In genomic region chr15:41512512-41513281, GRCh38 we compare ENCODE assay signal across 1 cellular context.
TF ChIP-seq lines count a peak whose summit lies in the region.

No MANE protein-coding gene starts in this region.

TF ChIP-seq in HCT116, 20 proteins besides CTCF, POLR2A, EP300 and RAD21:
- no peak for TF ChIP-seq EGR1 (IDR thresholded peaks at IDR 0.05; ENCODE audit: low read depth)
- no peak for TF ChIP-seq SRF (IDR thresholded peaks at IDR 0.05; ENCODE audit: low read depth)
- TF ChIP-seq JUND (IDR thresholded peaks at IDR 0.05): no peak
- no peak for TF ChIP-seq SIN3A (IDR thresholded peaks at IDR 0.05; ENCODE audit: low read depth)
- TF ChIP-seq, protein P1, sequence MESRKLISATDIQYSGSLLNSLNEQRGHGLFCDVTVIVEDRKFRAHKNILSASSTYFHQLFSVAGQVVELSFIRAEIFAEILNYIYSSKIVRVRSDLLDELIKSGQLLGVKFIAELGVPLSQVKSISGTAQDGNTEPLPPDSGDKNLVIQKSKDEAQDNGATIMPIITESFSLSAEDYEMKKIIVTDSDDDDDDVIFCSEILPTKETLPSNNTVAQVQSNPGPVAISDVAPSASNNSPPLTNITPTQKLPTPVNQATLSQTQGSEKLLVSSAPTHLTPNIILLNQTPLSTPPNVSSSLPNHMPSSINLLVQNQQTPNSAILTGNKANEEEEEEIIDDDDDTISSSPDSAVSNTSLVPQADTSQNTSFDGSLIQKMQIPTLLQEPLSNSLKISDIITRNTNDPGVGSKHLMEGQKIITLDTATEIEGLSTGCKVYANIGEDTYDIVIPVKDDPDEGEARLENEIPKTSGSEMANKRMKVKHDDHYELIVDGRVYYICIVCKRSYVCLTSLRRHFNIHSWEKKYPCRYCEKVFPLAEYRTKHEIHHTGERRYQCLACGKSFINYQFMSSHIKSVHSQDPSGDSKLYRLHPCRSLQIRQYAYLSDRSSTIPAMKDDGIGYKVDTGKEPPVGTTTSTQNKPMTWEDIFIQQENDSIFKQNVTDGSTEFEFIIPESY (IDR thresholded peaks at IDR 0.05; ENCODE audit: extremely low read depth, insufficient replicate concordance, low read length): no peak
- no peak for TF ChIP-seq POLR2AphosphoS5 (IDR thresholded peaks at IDR 0.05; ENCODE audit: low read depth, low read length)
- no peak for TF ChIP-seq CEBPB (IDR thresholded peaks at IDR 0.05; ENCODE audit: low read depth)
- TF ChIP-seq ZFX (IDR thresholded peaks at IDR 0.05): no peak
- no peak for TF ChIP-seq YY1 (IDR thresholded peaks at IDR 0.05; ENCODE audit: extremely low read depth, insufficient replicate concordance, low read depth, low read length)
- TF ChIP-seq EZH2phosphoT487 (IDR thresholded peaks at IDR 0.05; ENCODE audit: borderline replicate concordance): no peak
- TF ChIP-seq TCF7L2 (IDR thresholded peaks at IDR 0.05; ENCODE audit: borderline replicate concordance, extremely low read depth, insufficient read depth, insufficient read length): no peak
- TF ChIP-seq FOSL1 (IDR thresholded peaks at IDR 0.05; ENCODE audit: low read depth): no peak
- no peak for TF ChIP-seq SP1 (IDR thresholded peaks at IDR 0.05; ENCODE audit: low read depth)
- TF ChIP-seq, protein P2, sequence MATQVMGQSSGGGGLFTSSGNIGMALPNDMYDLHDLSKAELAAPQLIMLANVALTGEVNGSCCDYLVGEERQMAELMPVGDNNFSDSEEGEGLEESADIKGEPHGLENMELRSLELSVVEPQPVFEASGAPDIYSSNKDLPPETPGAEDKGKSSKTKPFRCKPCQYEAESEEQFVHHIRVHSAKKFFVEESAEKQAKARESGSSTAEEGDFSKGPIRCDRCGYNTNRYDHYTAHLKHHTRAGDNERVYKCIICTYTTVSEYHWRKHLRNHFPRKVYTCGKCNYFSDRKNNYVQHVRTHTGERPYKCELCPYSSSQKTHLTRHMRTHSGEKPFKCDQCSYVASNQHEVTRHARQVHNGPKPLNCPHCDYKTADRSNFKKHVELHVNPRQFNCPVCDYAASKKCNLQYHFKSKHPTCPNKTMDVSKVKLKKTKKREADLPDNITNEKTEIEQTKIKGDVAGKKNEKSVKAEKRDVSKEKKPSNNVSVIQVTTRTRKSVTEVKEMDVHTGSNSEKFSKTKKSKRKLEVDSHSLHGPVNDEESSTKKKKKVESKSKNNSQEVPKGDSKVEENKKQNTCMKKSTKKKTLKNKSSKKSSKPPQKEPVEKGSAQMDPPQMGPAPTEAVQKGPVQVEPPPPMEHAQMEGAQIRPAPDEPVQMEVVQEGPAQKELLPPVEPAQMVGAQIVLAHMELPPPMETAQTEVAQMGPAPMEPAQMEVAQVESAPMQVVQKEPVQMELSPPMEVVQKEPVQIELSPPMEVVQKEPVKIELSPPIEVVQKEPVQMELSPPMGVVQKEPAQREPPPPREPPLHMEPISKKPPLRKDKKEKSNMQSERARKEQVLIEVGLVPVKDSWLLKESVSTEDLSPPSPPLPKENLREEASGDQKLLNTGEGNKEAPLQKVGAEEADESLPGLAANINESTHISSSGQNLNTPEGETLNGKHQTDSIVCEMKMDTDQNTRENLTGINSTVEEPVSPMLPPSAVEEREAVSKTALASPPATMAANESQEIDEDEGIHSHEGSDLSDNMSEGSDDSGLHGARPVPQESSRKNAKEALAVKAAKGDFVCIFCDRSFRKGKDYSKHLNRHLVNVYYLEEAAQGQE (IDR thresholded peaks at IDR 0.05; ENCODE audit: low read depth): no peak
- no peak for TF ChIP-seq EZH2 (IDR thresholded peaks at IDR 0.05)
- no peak for TF ChIP-seq ELF1 (IDR thresholded peaks at IDR 0.05; ENCODE audit: borderline replicate concordance, low read depth)
- TF ChIP-seq MAX (IDR thresholded peaks at IDR 0.05): no peak
